1 cellular context compared by ENCODE assay signal in the genomic region with DNA sequence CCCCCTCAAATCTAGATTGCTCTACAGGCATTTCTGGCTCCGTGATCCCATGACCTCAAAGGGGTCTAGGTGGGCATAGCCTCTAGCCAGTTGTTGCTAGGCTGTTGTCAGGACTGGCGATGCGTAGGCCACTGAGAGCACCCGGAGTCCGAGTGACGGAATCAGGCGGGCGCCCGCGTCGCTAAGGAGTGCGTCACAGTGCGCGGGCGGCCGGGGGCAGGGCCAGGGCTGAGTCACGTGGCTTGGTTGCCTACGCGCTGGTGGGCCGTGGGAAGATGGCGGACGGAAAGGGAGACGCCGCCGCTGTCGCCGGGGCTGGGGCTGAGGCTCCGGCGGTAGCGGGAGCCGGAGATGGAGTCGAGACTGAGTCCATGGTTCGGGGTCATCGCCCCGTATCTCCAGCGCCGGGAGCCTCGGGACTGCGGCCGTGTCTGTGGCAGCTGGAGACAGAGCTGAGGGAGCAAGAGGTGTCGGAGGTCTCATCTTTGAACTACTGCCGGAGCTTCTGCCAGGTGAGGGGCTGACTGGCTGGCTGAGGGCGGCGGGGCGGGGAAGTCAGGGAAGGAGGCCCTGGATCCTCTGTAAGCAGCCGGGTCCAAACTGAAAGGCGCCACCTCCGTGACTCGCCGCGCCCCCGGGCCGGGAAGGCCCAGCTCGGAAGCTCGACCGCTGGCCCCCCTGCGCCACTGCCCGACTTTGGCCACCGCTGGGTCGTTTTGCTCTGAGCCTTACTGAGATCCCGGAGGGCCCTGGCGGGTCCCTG.
A peak's percentile ranks its signal among the peaks of the same experiment; 100 is the strongest.
TF ChIP-seq lines count a peak whose summit lies in the region.

A gene with protein sequence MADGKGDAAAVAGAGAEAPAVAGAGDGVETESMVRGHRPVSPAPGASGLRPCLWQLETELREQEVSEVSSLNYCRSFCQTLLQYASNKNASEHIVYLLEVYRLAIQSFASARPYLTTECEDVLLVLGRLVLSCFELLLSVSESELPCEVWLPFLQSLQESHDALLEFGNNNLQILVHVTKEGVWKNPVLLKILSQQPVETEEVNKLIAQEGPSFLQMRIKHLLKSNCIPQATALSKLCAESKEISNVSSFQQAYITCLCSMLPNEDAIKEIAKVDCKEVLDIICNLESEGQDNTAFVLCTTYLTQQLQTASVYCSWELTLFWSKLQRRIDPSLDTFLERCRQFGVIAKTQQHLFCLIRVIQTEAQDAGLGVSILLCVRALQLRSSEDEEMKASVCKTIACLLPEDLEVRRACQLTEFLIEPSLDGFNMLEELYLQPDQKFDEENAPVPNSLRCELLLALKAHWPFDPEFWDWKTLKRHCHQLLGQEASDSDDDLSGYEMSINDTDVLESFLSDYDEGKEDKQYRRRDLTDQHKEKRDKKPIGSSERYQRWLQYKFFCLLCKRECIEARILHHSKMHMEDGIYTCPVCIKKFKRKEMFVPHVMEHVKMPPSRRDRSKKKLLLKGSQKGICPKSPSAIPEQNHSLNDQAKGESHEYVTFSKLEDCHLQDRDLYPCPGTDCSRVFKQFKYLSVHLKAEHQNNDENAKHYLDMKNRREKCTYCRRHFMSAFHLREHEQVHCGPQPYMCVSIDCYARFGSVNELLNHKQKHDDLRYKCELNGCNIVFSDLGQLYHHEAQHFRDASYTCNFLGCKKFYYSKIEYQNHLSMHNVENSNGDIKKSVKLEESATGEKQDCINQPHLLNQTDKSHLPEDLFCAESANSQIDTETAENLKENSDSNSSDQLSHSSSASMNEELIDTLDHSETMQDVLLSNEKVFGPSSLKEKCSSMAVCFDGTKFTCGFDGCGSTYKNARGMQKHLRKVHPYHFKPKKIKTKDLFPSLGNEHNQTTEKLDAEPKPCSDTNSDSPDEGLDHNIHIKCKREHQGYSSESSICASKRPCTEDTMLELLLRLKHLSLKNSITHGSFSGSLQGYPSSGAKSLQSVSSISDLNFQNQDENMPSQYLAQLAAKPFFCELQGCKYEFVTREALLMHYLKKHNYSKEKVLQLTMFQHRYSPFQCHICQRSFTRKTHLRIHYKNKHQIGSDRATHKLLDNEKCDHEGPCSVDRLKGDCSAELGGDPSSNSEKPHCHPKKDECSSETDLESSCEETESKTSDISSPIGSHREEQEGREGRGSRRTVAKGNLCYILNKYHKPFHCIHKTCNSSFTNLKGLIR (N-terminal part only) (plus strand): TSS at position 263 of the 763 bp plus-strand sequence. CDS start 13 bp downstream, at position 276.

TF ChIP-seq in HepG2, 621 proteins besides CTCF, POLR2A, EP300 and RAD21 (continued from another document and continues in another):
- TF ChIP-seq, protein P1, sequence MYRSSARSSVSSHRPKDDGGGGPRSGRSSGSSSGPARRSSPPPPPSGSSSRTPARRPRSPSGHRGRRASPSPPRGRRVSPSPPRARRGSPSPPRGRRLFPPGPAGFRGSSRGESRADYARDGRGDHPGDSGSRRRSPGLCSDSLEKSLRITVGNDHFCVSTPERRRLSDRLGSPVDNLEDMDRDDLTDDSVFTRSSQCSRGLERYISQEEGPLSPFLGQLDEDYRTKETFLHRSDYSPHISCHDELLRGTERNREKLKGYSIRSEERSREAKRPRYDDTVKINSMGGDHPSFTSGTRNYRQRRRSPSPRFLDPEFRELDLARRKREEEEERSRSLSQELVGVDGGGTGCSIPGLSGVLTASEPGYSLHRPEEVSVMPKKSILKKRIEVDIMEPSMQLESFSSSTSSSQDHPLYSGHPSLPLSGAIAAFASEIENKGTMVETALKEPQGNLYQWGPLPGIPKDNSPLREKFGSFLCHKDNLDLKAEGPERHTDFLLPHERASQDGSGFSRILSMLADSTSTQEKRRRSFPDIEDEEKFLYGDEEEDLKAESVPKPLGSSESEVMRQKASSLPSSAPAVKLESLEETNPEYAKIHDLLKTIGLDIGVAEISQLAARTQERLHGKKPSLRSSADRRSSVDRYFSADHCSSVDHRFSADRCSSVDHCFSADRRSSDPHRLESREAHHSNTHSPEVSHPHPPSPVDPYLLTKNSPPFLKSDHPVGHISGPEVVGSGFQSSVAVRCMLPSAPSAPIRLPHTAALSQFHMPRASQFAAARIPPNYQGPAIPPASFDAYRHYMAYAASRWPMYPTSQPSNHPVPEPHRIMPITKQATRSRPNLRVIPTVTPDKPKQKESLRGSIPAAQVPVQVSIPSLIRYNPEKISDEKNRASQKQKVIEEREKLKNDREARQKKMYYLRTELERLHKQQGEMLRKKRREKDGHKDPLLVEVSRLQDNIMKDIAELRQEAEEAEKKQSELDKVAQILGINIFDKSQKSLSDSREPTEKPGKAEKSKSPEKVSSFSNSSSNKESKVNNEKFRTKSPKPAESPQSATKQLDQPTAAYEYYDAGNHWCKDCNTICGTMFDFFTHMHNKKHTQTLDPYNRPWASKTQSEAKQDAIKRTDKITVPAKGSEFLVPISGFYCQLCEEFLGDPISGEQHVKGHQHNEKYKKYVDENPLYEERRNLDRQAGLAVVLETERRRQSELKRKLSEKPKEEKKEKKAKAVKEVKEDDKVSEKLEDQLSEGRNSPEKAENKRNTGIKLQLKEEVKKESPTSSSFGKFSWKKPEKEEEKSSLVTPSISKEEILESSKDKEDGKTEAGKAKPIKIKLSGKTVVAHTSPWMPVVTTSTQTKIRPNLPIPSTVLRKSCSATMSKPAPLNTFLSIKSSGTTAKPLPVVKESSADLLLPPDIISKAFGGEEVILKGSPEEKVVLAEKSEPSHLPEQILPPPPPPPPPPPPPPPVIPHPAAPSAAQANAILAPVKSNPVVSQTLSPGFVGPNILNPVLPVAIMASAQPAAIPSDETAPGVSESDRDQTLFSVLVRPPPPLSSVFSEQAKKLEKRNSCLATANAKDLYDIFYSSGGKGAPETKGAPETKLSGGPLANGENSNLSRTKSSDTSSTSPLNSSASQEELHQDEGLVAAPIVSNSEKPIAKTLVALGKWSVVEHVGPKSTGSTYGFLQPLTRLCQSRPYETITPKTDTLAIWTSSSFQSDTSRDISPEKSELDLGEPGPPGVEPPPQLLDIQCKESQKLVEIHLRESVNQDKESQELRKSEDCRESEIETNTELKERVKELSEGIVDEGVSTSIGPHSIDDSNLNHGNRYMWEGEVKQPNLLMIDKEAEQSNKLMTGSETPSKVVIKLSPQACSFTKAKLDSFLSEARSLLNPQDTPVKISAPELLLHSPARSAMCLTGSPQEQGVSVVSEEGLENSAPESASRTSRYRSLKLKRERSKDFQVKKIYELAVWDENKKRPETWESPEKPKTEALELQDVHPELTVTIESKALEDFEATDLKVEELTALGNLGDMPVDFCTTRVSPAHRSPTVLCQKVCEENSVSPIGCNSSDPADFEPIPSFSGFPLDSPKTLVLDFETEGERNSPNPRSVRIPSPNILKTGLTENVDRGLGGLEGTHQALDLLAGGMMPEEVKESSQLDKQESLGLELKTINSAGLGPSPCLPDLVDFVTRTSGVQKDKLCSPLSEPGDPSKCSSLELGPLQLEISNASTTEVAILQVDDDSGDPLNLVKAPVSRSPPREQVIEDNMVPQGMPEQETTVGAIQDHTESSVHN (CRISPR knock-in tag; IDR thresholded peaks at IDR 0.05): no peak
- TF ChIP-seq CREB1 (IDR thresholded peaks at IDR 0.05): peak; percentile 99
- peak; percentile 100 for TF ChIP-seq CREB1 (CRISPR knock-in tag; IDR thresholded peaks at IDR 0.05)
- TF ChIP-seq, protein P2, sequence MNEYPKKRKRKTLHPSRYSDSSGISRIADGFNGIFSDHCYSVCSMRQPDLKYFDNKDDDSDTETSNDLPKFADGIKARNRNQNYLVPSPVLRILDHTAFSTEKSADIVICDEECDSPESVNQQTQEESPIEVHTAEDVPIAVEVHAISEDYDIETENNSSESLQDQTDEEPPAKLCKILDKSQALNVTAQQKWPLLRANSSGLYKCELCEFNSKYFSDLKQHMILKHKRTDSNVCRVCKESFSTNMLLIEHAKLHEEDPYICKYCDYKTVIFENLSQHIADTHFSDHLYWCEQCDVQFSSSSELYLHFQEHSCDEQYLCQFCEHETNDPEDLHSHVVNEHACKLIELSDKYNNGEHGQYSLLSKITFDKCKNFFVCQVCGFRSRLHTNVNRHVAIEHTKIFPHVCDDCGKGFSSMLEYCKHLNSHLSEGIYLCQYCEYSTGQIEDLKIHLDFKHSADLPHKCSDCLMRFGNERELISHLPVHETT (CRISPR knock-in tag; conservative IDR thresholded peaks at IDR 0.05): peak; percentile 55; the same call in 1 of the 2 replicates
- TF ChIP-seq IRF2 (CRISPR knock-in tag; IDR thresholded peaks at IDR 0.05): peak; percentile 89
- TF ChIP-seq, protein P3, sequence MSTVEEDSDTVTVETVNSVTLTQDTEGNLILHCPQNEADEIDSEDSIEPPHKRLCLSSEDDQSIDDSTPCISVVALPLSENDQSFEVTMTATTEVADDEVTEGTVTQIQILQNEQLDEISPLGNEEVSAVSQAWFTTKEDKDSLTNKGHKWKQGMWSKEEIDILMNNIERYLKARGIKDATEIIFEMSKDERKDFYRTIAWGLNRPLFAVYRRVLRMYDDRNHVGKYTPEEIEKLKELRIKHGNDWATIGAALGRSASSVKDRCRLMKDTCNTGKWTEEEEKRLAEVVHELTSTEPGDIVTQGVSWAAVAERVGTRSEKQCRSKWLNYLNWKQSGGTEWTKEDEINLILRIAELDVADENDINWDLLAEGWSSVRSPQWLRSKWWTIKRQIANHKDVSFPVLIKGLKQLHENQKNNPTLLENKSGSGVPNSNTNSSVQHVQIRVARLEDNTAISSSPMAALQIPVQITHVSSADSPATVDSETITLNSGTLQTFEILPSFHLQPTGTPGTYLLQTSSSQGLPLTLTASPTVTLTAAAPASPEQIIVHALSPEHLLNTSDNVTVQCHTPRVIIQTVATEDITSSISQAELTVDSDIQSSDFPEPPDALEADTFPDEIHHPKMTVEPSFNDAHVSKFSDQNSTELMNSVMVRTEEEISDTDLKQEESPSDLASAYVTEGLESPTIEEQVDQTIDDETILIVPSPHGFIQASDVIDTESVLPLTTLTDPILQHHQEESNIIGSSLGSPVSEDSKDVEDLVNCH (CRISPR knock-in tag; IDR thresholded peaks at IDR 0.05): no peak
- peak; percentile 50; the same call in 1 of the 2 replicates for TF ChIP-seq NFYB (CRISPR knock-in tag; IDR thresholded peaks at IDR 0.05)
- TF ChIP-seq, protein P4, sequence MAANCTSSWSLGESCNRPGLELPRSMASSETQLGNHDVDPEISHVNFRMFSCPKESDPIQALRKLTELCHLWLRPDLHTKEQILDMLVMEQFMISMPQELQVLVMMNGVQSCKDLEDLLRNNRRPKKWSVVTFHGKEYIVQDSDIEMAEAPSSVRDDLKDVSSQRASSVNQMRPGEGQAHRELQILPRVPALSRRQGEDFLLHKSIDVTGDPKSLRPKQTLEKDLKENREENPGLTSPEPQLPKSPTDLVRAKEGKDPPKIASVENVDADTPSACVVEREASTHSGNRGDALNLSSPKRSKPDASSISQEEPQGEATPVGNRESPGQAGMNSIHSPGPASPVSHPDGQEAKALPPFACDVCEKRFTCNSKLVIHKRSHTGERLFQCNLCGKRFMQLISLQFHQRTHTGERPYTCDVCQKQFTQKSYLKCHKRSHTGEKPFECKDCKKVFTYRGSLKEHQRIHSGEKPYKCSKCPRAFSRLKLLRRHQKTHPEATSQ (CRISPR knock-in tag; IDR thresholded peaks at IDR 0.05; ENCODE audit: borderline replicate concordance): peak; percentile 69; the same call in 1 of the 2 replicates
- no peak; the same call in 1 of the 2 replicates for TF ChIP-seq ZFP1 (CRISPR knock-in tag; IDR thresholded peaks at IDR 0.05)
- TF ChIP-seq FIP1L1 (IDR thresholded peaks at IDR 0.05; ENCODE audit: borderline replicate concordance, insufficient read depth, low read depth, low read length): 0 out of 2 replicates have a peak, but pooled peaks have one; percentile 22
- peak; percentile 68 for TF ChIP-seq AGO2 (optimal IDR thresholded peaks at IDR 0.05; ENCODE audit: low read depth, low read length)
- no peak for TF ChIP-seq ZNF577 (CRISPR knock-in tag; IDR thresholded peaks at IDR 0.05; ENCODE audit: borderline replicate concordance, low read depth)
- TF ChIP-seq, protein P5, sequence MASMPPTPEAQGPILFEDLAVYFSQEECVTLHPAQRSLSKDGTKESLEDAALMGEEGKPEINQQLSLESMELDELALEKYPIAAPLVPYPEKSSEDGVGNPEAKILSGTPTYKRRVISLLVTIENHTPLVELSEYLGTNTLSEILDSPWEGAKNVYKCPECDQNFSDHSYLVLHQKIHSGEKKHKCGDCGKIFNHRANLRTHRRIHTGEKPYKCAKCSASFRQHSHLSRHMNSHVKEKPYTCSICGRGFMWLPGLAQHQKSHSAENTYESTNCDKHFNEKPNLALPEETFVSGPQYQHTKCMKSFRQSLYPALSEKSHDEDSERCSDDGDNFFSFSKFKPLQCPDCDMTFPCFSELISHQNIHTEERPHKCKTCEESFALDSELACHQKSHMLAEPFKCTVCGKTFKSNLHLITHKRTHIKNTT (CRISPR knock-in tag; IDR thresholded peaks at IDR 0.05): 0 out of 2 replicates have a peak, but pooled peaks have one; percentile 41
- TF ChIP-seq KDM3A (CRISPR knock-in tag; IDR thresholded peaks at IDR 0.05; ENCODE audit: low read depth): peak; percentile 61; the same call in 1 of the 2 replicates
- TF ChIP-seq FOXP1 (IDR thresholded peaks at IDR 0.05): no peak
- TF ChIP-seq FOXP1 (CRISPR knock-in tag; IDR thresholded peaks at IDR 0.05): peak; percentile 8; the same call in 1 of the 2 replicates
- TF ChIP-seq NFYC (CRISPR knock-in tag; IDR thresholded peaks at IDR 0.05): peak; percentile 68
- 0 out of 2 replicates have a peak, but pooled peaks have one; percentile 21 for TF ChIP-seq ZNF569 (CRISPR knock-in tag; IDR thresholded peaks at IDR 0.05; ENCODE audit: borderline replicate concordance)
